In the genomic region with DNA sequence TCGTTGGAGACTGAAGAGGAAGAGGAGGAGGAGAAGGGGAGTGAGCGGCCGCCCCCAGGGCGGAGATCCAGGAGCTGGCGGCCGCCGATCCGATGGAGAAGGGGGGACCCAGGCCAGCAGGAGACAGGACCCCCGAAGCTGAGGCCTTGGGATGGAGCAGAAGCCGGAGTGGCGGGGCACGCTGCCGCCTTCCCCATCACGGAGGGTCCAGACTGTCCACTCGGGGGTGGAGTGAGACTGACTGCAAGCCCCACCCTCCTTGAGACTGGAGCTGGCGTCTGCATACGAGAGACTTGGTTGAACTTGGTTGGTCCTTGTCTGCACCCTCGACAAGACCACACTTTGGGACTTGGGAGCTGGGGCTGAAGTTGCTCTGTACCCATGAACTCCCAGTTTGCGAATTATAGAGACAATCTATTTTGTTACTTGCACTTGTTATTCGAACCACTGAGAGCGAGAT, we compare ENCODE assay signal across 8 cellular contexts. TPM values are rescaled to one million over a fixed set of nuclear protein-coding genes. Genes with fewer than 3 reads are reported as not detected.
DNase-seq lines count a peak whose midpoint lies in the region; ATAC-seq and TF ChIP-seq lines count a peak whose summit lies in the region.

No MANE protein-coding gene starts in this region.

- no peaks in the 10 kb centered on the region for H3K9me3 Mint-ChIP-seq in activated T-helper 17 cell treated with anti-CD3 and anti-CD28 coated beads, Interleukin-2, amount 50 U/mL, for 72 hours

- H3K27ac ChIP-seq in 22Rv1: peak overlapping the region; percentile 81

- no peaks in the 10 kb centered on the region for H3K27me3 Mint-ChIP-seq in activated T-helper 17 cell treated with anti-CD3 and anti-CD28 coated beads, Interleukin-2, amount 50 U/mL, for 72 hours

- peak overlapping the region; percentile 98 for H3K27ac Mint-ChIP-seq in activated T-helper 17 cell treated with anti-CD3 and anti-CD28 coated beads, Interleukin-2, amount 50 U/mL, for 72 hours

- H3K4me3 ChIP-seq in HFF-Myc (replicated peaks; ENCODE audit: low read depth, low read length): peak overlapping the region; percentile 95

- peak overlapping the region; percentile 98 for H3K4me3 Mint-ChIP-seq in activated T-helper 17 cell treated with anti-CD3 and anti-CD28 coated beads, Interleukin-2, amount 50 U/mL, for 72 hours

- no peak for TF ChIP-seq CTCF in 22Rv1 (IDR thresholded peaks at IDR 0.05)
- TF ChIP-seq CTCF in HFF-Myc (IDR thresholded peaks at IDR 0.05; ENCODE audit: low read depth, low read length, missing control alignments): no peak

- no peak for ATAC-seq in activated T-helper 17 cell treated with anti-CD3 and anti-CD28 coated beads, Interleukin-2, amount 50 U/mL, for 72 hours (replicated peaks)
- ATAC-seq in HG03097 (IDR thresholded peaks at IDR 0.05; ENCODE audit: low FRiP score, unreplicated experiment): no peak

- peaks cover 8% of the 10 kb centered on the region for H3K4me1 Mint-ChIP-seq in activated T-helper 17 cell treated with anti-CD3 and anti-CD28 coated beads, Interleukin-2, amount 50 U/mL, for 72 hours

- H3K36me3 Mint-ChIP-seq in activated T-helper 17 cell treated with anti-CD3 and anti-CD28 coated beads, Interleukin-2, amount 50 U/mL, for 72 hours (ENCODE audit: low read depth): peaks cover 38% of the 10 kb centered on the region

- intact Hi-C loops in posterior vena cava (cut with DNase I): loop anchor here (2.0 to 10.0 kb wide), 3 partner anchors 65 to 107 kb away; no protein-coding TSS in a partner anchor

- DNase-seq in HFF-Myc (ENCODE audit: extremely low read depth, low read depth) (no peak), glomerular visceral epithelial cell (ENCODE audit: extremely low spot score) (peak; percentile 61), posterior vena cava (ENCODE audit: low spot score) (peak; percentile 84), NCI-H1436 (lab: John Stamatoyannopoulos, UW) (no peak), 8988T (no peak)

RNA-seq across cellular contexts. Expression of a gene that starts 1.8 kb away (rescaled TPM):
- 10 to 100 TPM; 40.6 to 80.0 TPM for total RNA-seq in activated T-helper 17 cell treated with anti-CD3 and anti-CD28 coated beads, Interleukin-2, amount 50 U/mL, for 72 hours
- total RNA-seq in posterior vena cava: 100 to 1,000 TPM; 120 to 160 TPM

RNA-seq across cellular contexts. Expression of a gene that starts 21.0 kb away (rescaled TPM):
- total RNA-seq in activated T-helper 17 cell treated with anti-CD3 and anti-CD28 coated beads, Interleukin-2, amount 50 U/mL, for 72 hours: 10 to 100 TPM; 63.3 to 98.7 TPM
- 10 to 100 TPM; 14.4 to 17.9 TPM for total RNA-seq in posterior vena cava

RNA-seq across cellular contexts. Expression of a gene that starts 50.4 kb away (rescaled TPM):
- 100 to 1,000 TPM in 1 of 2 donors, 10 to 100 TPM in 1; 51.0 to 140 TPM for total RNA-seq in activated T-helper 17 cell treated with anti-CD3 and anti-CD28 coated beads, Interleukin-2, amount 50 U/mL, for 72 hours
- 10 to 100 TPM; 32.8 to 37.2 TPM for total RNA-seq in posterior vena cava

Comparison
In these comparisons a context has a peak if more than half of its experiments do, and no peak if none do; other contexts are left out.
1. DNase-seq: peak in glomerular visceral epithelial cell (single experiment) and posterior vena cava (single experiment); none in HFF-Myc (single experiment), NCI-H1436 (single experiment) and 8988T (single experiment).